24 cellular contexts compared by ENCODE assay signal in the genomic region with DNA sequence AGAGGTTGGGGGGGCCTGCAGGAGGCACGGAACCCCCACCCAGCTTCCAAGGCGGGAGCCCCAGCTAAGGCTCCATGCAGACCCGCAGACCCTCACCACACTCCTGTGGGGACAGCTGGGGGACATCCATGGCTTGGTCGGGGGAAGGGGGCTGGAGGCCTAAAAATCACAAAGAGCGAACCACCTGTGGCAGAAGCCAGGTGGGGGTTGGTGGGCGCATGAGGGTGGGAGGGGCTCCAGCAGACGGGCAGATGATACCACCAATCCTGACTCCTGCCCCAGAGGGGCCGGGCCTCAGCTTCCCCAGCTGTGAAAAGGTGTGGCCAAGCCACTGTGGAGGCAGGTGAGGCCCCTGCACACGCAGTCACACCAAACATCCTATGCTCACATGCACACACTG.
DNase-seq lines count a peak whose midpoint lies in the region; ATAC-seq and TF ChIP-seq lines count a peak whose summit lies in the region.
"Had no signal": no experiment of that assay in that cellular context is flagged by ENCODE, and none has a peak within 500 bp of the region (broad histone marks: within the 10 kb centered on the region; RNA-seq: fewer than 3 reads in every experiment).

No MANE protein-coding gene starts in this region.

- no peaks in the 10 kb centered on the region for H3K36me3 ChIP-seq in GM23338 (ENCODE audit: insufficient read depth)
- H3K36me3 ChIP-seq in neuronal stem cell (replicated peaks in 1 of 2; ENCODE audit: control insufficient read depth in 2 of 2, insufficient read depth in 2 of 2, low read length in 2 of 2) = peaks cover 0 to 3% of the 10 kb centered on the region in 2 donors
- H3K36me3 ChIP-seq: brain microvascular endothelial cell, thyroid gland had no signal

- H3K4me2 ChIP-seq in GM23338 (peak overlapping the region; percentile 67), neuronal stem cell (ENCODE audit: insufficient read depth, low read length, poor library complexity, severe bottlenecking) (no peak overlapping the region)

- no peak overlapping the region for H3K27ac Mint-ChIP-seq in GM23338
- no peak overlapping the region for H3K27ac Mint-ChIP-seq in stimulated activated memory B cell treated with anti-CD40 and anti-IgM and Interleukin-4, amounts not matched to agents 10 μg/mL and 1 μg/mL and 100 μg/mL, for 72 hours
- H3K27ac Mint-ChIP-seq: CD4-positive, alpha-beta T cell; IgD-negative memory B cell had no signal

- H2AK5ac ChIP-seq in neuronal stem cell (ENCODE audit: low read depth, low read length) = no peak overlapping the region

- no peak overlapping the region for H4K8ac ChIP-seq in neuronal stem cell (ENCODE audit: low read depth, low read length)

- H3K27ac ChIP-seq in GM23338 (ENCODE audit: low read depth) (no peak overlapping the region), neuronal stem cell (replicated peaks; ENCODE audit: low read length) (no peak overlapping the region)
- H3K27ac ChIP-seq: brain microvascular endothelial cell, parathyroid adenoma, thyroid gland had no signal

- H3K9ac ChIP-seq in neuronal stem cell (ENCODE audit: low read depth, low read length, poor library complexity) = peak overlapping the region; percentile 38
- H3K9ac ChIP-seq: parathyroid adenoma had no signal

- no peak overlapping the region for H2BK5ac ChIP-seq in neuronal stem cell (ENCODE audit: low read length)

- no peaks in the 10 kb centered on the region; the same call in 2 of the 3 replicates for H3K36me3 Mint-ChIP-seq in GM23338 (ENCODE audit: low read depth)
- no peaks in the 10 kb centered on the region for H3K36me3 Mint-ChIP-seq in stimulated activated memory B cell treated with anti-CD40 and anti-IgM and Interleukin-4, amounts not matched to agents 10 μg/mL and 1 μg/mL and 100 μg/mL, for 72 hours
- H3K36me3 Mint-ChIP-seq: IgD-negative memory B cell, naive B cell had no signal

- H3K4me1 Mint-ChIP-seq in GM23338 = peaks cover 39% of the 10 kb centered on the region
- H3K4me1 Mint-ChIP-seq in stimulated activated memory B cell treated with anti-CD40 and anti-IgM and Interleukin-4, amounts not matched to agents 10 μg/mL and 1 μg/mL and 100 μg/mL, for 72 hours = peaks cover 7% of the 10 kb centered on the region
- H3K4me1 Mint-ChIP-seq: activated CD4-positive, alpha-beta T cell treated with anti-CD3 and anti-CD28 coated beads, Interleukin-2, amount 10 ng/mL, durations not matched to agents 24 days and 14 days had no signal

- ATAC-seq in GM23338 (peak; percentile 70), left ventricle myocardium superior (no peak)
- ATAC-seq in stimulated activated memory B cell treated with anti-CD40 and anti-IgM and Interleukin-4, amounts not matched to agents 10 μg/mL and 1 μg/mL and 100 μg/mL, for 72 hours = no peak
- ATAC-seq: stimulated activated naive CD8-positive, alpha-beta T cell treated with anti-CD3 and anti-CD28 coated beads, Interleukin-15, Interleukin-2, amounts not matched to agents 100 U/mL and 50 U/mL, for 24 hours had no signal

- H3K4me3 Mint-ChIP-seq in GM23338 = peak overlapping the region; percentile 16; the same call in 1 of the 3 replicates
- no peak overlapping the region for H3K4me3 Mint-ChIP-seq in stimulated activated memory B cell treated with anti-CD40 and anti-IgM and Interleukin-4, amounts not matched to agents 10 μg/mL and 1 μg/mL and 100 μg/mL, for 72 hours
- H3K4me3 Mint-ChIP-seq: activated CD4-positive, alpha-beta T cell treated with anti-CD3 and anti-CD28 coated beads, Interleukin-2, amount 10 ng/mL, durations not matched to agents 24 days and 14 days; CD4-positive, alpha-beta T cell; IgD-negative memory B cell had no signal

- H3K4me3 ChIP-seq in GM23338 (peak overlapping the region; percentile 46), neuronal stem cell (ENCODE audit: low read length in 2 of 2) (peak overlapping the region in 1 of 2 donors; percentile 29)
- H3K4me3 ChIP-seq: thyroid gland had no signal

- WGBS in neuronal stem cell (ENCODE audit: extremely low coverage in 2 of 2, insufficient read length in 2 of 2, insufficient replicate concordance in 1 of 2), 2 donors = no CpG with 5 or more reads among the region's 9 CpGs

- H2BK15ac ChIP-seq in neuronal stem cell (ENCODE audit: low read length) = no peak overlapping the region

- TF ChIP-seq CTCF in GM23338 (conservative IDR thresholded peaks at IDR 0.05; ENCODE audit: low read depth in 2 of 2) = no peak

- peaks cover 2% of the 10 kb centered on the region for H3K79me1 ChIP-seq in neuronal stem cell (ENCODE audit: low read depth, low read length)

- H2AFZ ChIP-seq in GM23338 = no peak overlapping the region
- no peak overlapping the region for H2AFZ ChIP-seq in neuronal stem cell (ENCODE audit: low read length)
- H2AFZ ChIP-seq: parathyroid adenoma had no signal

- H3K27me3 ChIP-seq in GM23338 (ENCODE audit: insufficient read depth) (peaks cover 3% of the 10 kb centered on the region), neuronal stem cell (ENCODE audit: control insufficient read depth in 3 of 3, insufficient read depth in 3 of 3, low read depth in 1 of 3, low read length in 3 of 3) (peaks cover 0 to 59% (median 0%) of the 10 kb centered on the region in 3 experiments)
- H3K27me3 ChIP-seq: thyroid gland had no signal

- H3K9me3 ChIP-seq in neuronal stem cell (replicated peaks in 1 of 2; ENCODE audit: control insufficient read depth in 2 of 2, insufficient read depth in 1 of 2, low read depth in 1 of 2, low read length in 2 of 2) = no peaks in the 10 kb centered on the region
- H3K9me3 ChIP-seq: thyroid gland had no signal

- H3K4me1 ChIP-seq in GM23338 (ENCODE audit: insufficient read depth) (peaks cover 27% of the 10 kb centered on the region), neuronal stem cell (ENCODE audit: control insufficient read depth in 2 of 2, insufficient read depth in 1 of 2, low read depth in 1 of 2, low read length in 2 of 2) (peaks cover 0 to 18% of the 10 kb centered on the region in 2 donors)
- H3K4me1 ChIP-seq: parathyroid adenoma, thyroid gland had no signal

- no peaks in the 10 kb centered on the region for H3K79me2 ChIP-seq in GM23338 (replicated peaks; ENCODE audit: insufficient read depth)
- H3K79me2 ChIP-seq: parathyroid adenoma had no signal

- H3K27me3 Mint-ChIP-seq in GM23338 (ENCODE audit: insufficient read depth, low read depth, poor library complexity) = peaks cover 23% of the 10 kb centered on the region
- H3K27me3 Mint-ChIP-seq in stimulated activated memory B cell treated with anti-CD40 and anti-IgM and Interleukin-4, amounts not matched to agents 10 μg/mL and 1 μg/mL and 100 μg/mL, for 72 hours = peaks cover 16% of the 10 kb centered on the region
- H3K27me3 Mint-ChIP-seq: activated CD4-positive, alpha-beta T cell treated with anti-CD3 and anti-CD28 coated beads, Interleukin-2, amount 10 ng/mL, durations not matched to agents 24 days and 14 days; CD4-positive, alpha-beta T cell had no signal

- no peaks in the 10 kb centered on the region for H3K9me2 ChIP-seq in GM23338 (ENCODE audit: insufficient read depth)

- no peak overlapping the region for H3K23ac ChIP-seq in neuronal stem cell (ENCODE audit: low read depth, low read length, poor library complexity)

- H3K18ac ChIP-seq in neuronal stem cell (ENCODE audit: low read length) = peak overlapping the region; percentile 57

- no peak overlapping the region for H2BK120ac ChIP-seq in neuronal stem cell (ENCODE audit: low read depth, low read length)

- no peak overlapping the region for H4K91ac ChIP-seq in neuronal stem cell (ENCODE audit: low read depth, low read length, poor library complexity)

- H3K9me3 Mint-ChIP-seq in GM23338 = no peaks in the 10 kb centered on the region; the same call in 2 of the 3 replicates
- peaks cover 8% of the 10 kb centered on the region for H3K9me3 Mint-ChIP-seq in stimulated activated memory B cell treated with anti-CD40 and anti-IgM and Interleukin-4, amounts not matched to agents 10 μg/mL and 1 μg/mL and 100 μg/mL, for 72 hours
- H3K9me3 Mint-ChIP-seq: activated CD4-positive, alpha-beta T cell treated with anti-CD3 and anti-CD28 coated beads, Interleukin-2, amount 10 ng/mL, durations not matched to agents 24 days and 14 days; CD4-positive, alpha-beta T cell; IgD-negative memory B cell had no signal

- intact Hi-C loops in left ventricle myocardium superior (cut with micrococcal nuclease) = no loop called here

- H3K4ac ChIP-seq in neuronal stem cell (ENCODE audit: low read length) = no peak overlapping the region

- no peak overlapping the region for H2BK12ac ChIP-seq in neuronal stem cell (ENCODE audit: low read length)

- no peak overlapping the region for H3K14ac ChIP-seq in neuronal stem cell (ENCODE audit: low read length)

- no peaks in the 10 kb centered on the region for H3F3A ChIP-seq in GM23338 (replicated peaks; ENCODE audit: low read depth)

- no peaks in the 10 kb centered on the region for H4K20me1 ChIP-seq in GM23338 (replicated peaks; ENCODE audit: insufficient read depth)

- peak; percentile 70 for DNase-seq in GM23338 (ENCODE audit: low spot score)
- peak; percentile 42 for DNase-seq in NAMALWA (ENCODE audit: low spot score)
- DNase-seq in left ventricle myocardium superior = peak; percentile 15
- DNase-seq in neuronal stem cell (ENCODE audit: low spot score) = no peak
- no peak for DNase-seq in NCI-H1048 (lab: John Stamatoyannopoulos, UW)
- DNase-seq in DMS 273 (lab: John Stamatoyannopoulos, UW; ENCODE audit: unreplicated experiment) = no peak
- no peak for DNase-seq in NCI-H2227 treated with DMSO at 0.1 percent for 48 hours (lab: John Stamatoyannopoulos, UW)
- DNase-seq: activated CD4-positive, alpha-beta T cell treated with anti-CD3 and anti-CD28 coated beads, Interleukin-2, amount 10 ng/mL, durations not matched to agents 24 days and 14 days; activated CD8-positive, alpha-beta memory T cell treated with anti-CD3 and anti-CD28 coated beads, Interleukin-2, amount 50 U/mL, for 4 hours; activated effector memory CD4-positive, alpha-beta T cell treated with Interleukin-2 at 50 U/mL for 16 hours; brain microvascular endothelial cell; cortex of kidney; HCEC 1CT; islet precursor cell; naive B cell; NCI-H1694 treated with DMSO at 0.1 percent for 48 hours; NCI-H748 treated with DMSO at 0.1 percent for 48 hours; SIG-M5; stimulated activated naive CD8-positive, alpha-beta T cell treated with anti-CD3 and anti-CD28 coated beads, Interleukin-15, Interleukin-2, amounts not matched to agents 100 U/mL and 50 U/mL, for 24 hours; thyroid gland had no signal

Comparison
In these comparisons a context has a peak if more than half of its experiments do, and no peak if none do; other contexts are left out.
1. DNase-seq: peak in GM23338 (single experiment), NAMALWA (single experiment) and left ventricle myocardium superior (single experiment); none in neuronal stem cell (single experiment), NCI-H1048 (single experiment), DMS 273 (single experiment) and NCI-H2227 treated with DMSO at 0.1 percent for 48 hours (single experiment).